Comparison of ENCODE assay signal across 16 cellular contexts in the genomic region with DNA sequence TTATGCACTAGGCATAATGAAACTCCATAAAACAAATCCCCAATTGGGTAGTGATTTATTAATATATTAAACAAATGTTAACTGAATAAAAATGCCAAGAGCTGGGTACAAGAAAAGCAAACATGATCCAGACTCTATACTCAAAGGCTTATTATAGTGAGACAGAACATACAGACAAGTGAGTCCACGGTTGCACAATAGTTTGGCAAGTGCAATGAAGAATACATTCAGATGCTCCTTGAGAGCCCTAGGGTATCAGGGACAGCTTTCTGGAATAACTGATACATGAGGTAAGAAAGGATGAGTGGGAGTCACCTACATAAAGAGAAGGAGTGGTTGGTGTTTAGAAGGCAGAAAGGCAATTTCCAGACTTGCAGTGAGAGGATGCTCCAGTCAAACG.
"Had no signal": no experiment of that assay in that cellular context is flagged by ENCODE, and none has a peak within 500 bp of the region (broad histone marks: within the 10 kb centered on the region; RNA-seq: fewer than 3 reads in every experiment).

No MANE protein-coding gene starts in this region.

- H3K27me3 Mint-ChIP-seq: activated CD4-positive, alpha-beta memory T cell treated with anti-CD3 and anti-CD28 coated beads for 36 hours; activated CD8-positive, alpha-beta memory T cell treated with anti-CD3 and anti-CD28 coated beads, Interleukin-2, amount 10 ng/mL, durations not matched to agents 7 days and 5 days had no signal

- H3K27ac ChIP-seq: brain microvascular endothelial cell, coronary artery, heart right ventricle, sigmoid colon, spleen, tibial artery had no signal

- H3K4me3 Mint-ChIP-seq: activated CD4-positive, alpha-beta memory T cell treated with anti-CD3 and anti-CD28 coated beads for 36 hours; activated CD8-positive, alpha-beta memory T cell treated with anti-CD3 and anti-CD28 coated beads, Interleukin-2, amount 10 ng/mL, durations not matched to agents 7 days and 5 days; nephron had no signal

- H3K27ac Mint-ChIP-seq: activated CD4-positive, alpha-beta memory T cell treated with anti-CD3 and anti-CD28 coated beads for 36 hours; activated CD8-positive, alpha-beta memory T cell treated with anti-CD3 and anti-CD28 coated beads, Interleukin-2, amount 10 ng/mL, durations not matched to agents 7 days and 5 days had no signal

- H3K27me3 ChIP-seq: brain microvascular endothelial cell, heart right ventricle, sigmoid colon, spleen, tibial artery had no signal

- H3K36me3 Mint-ChIP-seq: activated CD4-positive, alpha-beta memory T cell treated with anti-CD3 and anti-CD28 coated beads for 36 hours had no signal

- ATAC-seq: activated CD8-positive, alpha-beta memory T cell treated with anti-CD3 and anti-CD28 coated beads, Interleukin-2, amount 10 ng/mL, durations not matched to agents 7 days and 5 days; heart right ventricle had no signal

- DNase-seq: activated CD4-positive, alpha-beta memory T cell treated with anti-CD3 and anti-CD28 coated beads for 36 hours; activated CD4-positive, alpha-beta T cell treated with anti-CD3 and anti-CD28 coated beads for 4 hours; activated CD8-positive, alpha-beta memory T cell treated with anti-CD3 and anti-CD28 coated beads, Interleukin-2, amount 10 ng/mL, durations not matched to agents 7 days and 5 days; aorta; brain microvascular endothelial cell; heart right ventricle; left cardiac atrium; sigmoid colon; spleen; stimulated activated naive CD4-positive, alpha-beta T cell; substantia nigra; SW 1271; T-helper 2 cell; tibial artery had no signal

- H3K9me3 ChIP-seq: sigmoid colon, tibial artery had no signal

- H3K4me3 ChIP-seq: coronary artery, heart right ventricle, sigmoid colon, spleen, tibial artery had no signal

- H3K36me3 ChIP-seq: brain microvascular endothelial cell, heart right ventricle, sigmoid colon, spleen, tibial artery had no signal

- H3K4me1 ChIP-seq: sigmoid colon, tibial artery had no signal
